12 cellular contexts compared by ENCODE assay signal in the genomic region with DNA sequence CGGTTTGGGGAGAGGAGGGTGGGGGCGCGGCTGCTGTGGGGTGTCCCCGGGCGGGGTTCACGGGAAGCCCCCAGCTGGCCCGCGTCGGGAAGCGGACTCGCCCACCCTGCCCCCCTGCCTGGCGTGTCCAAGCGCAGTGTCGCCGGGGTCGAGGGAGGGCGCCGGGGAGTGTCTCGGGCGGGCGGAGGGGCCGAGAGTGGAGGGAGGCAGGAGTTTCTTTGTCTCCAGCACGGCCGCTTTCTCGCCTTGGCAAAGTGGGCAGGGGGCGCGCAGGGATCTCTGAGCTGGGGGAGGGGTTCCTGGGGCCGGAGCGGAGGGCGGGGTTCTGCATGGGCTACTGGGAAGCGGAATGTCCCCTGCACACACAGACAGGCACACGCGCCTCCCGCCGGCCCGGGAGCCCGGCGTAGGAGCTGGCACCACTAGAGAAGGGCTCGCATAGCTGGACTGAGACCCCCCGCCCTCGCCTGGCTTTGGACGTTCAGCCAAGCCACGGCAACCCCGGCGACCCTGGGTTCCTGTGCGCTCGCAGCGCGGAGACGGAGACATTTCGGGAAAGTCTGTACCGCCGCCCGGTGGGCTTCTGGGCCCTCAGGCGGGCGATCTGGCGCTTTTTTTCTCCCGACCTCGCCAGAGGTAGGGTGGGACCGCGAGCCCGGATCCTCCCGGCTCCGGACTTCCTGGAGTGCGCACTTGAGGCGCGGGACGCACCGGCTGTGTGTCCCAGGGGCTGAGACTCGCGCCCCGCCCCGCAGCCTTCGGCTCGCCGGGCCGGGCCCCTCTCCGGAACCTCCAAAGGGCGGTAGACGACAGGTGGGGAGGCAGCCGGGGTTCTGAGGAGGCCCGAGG. TPM values are rescaled to one million over a fixed set of nuclear protein-coding genes. Genes with fewer than 3 reads are reported as not detected.
DNase-seq lines count a peak whose midpoint lies in the region; ATAC-seq, FAIRE-seq and TF ChIP-seq lines count a peak whose summit lies in the region.
"Had no signal": no experiment of that assay in that cellular context is flagged by ENCODE, and none has a peak within 500 bp of the region (broad histone marks: within the 10 kb centered on the region; RNA-seq: fewer than 3 reads in every experiment).

No MANE protein-coding gene starts in this region.

- H3K4me2 ChIP-seq in A549 (peak overlapping the region; percentile 98), KMS-11 (peak overlapping the region; percentile 87), mesendoderm (ENCODE audit: low read length) (peak overlapping the region; percentile 76)

- 0 out of 2 replicates have a peak, but pooled peaks cover 3% of the 10 kb centered on the region for H4K20me1 ChIP-seq in KMS-11 (ENCODE audit: insufficient read depth)

- no peak overlapping the region for H2BK5ac ChIP-seq in mesendoderm (ENCODE audit: low read length)

- H4K5ac ChIP-seq in mesendoderm (ENCODE audit: low read length): no peak overlapping the region

- H3K9me3 ChIP-seq in A549: no peaks in the 10 kb centered on the region
- no peaks in the 10 kb centered on the region for H3K9me3 ChIP-seq in colonic mucosa

- no peak for TF ChIP-seq CTCF in A549 (IDR thresholded peaks at IDR 0.05)
- no peak for TF ChIP-seq CTCF in KMS-11 (conservative IDR thresholded peaks at IDR 0.05; ENCODE audit: low read depth, low read length)
- TF ChIP-seq CTCF in colonic mucosa (IDR thresholded peaks at IDR 0.05): no peak

- H3K36me3 ChIP-seq in KMS-11 (ENCODE audit: insufficient read depth) (no peaks in the 10 kb centered on the region), colonic mucosa (no peaks in the 10 kb centered on the region), mesendoderm (ENCODE audit: control insufficient read depth, insufficient read depth, low read length) (no peaks in the 10 kb centered on the region)

- peak overlapping the region; percentile 74 for H3K23ac ChIP-seq in mesendoderm (ENCODE audit: low read length)

- intact Hi-C loops in colonic mucosa (cut with DNase I): loop anchor here (10.0 kb wide), 1 partner anchor 320 kb away; no protein-coding TSS in a partner anchor

- no peak for TF ChIP-seq POLR2A in A549 (IDR thresholded peaks at IDR 0.05; ENCODE audit: low read length)

- H3K79me1 ChIP-seq in mesendoderm (ENCODE audit: low read length): peaks cover 2% of the 10 kb centered on the region

- CTCF ChIA-PET in A549 (lab: Yijun Ruan, JAX): interaction anchor here (0.6 to 6.2 kb wide), 5 partner anchors 11 to 730 kb away, joined by 3 to 39 read pairs (median 6); no protein-coding TSS in a partner anchor

- H3K27me3 ChIP-seq in KMS-11 (ENCODE audit: insufficient read depth, low read depth) (no peaks in the 10 kb centered on the region), colonic mucosa (peaks cover 56% of the 10 kb centered on the region), mesendoderm (ENCODE audit: insufficient read depth, low read length, poor library complexity) (peaks cover 2% of the 10 kb centered on the region)

- POLR2A ChIA-PET in A549 (lab: Yijun Ruan, JAX): interaction anchor here (0.9 kb wide), 1 partner anchor 16 kb away, joined by 3 read pairs; no protein-coding TSS in a partner anchor

- H2BK120ac ChIP-seq in mesendoderm (ENCODE audit: low read depth, low read length): peak overlapping the region; percentile 13

- ATAC-seq in A549: peak in 1 of 2 experiments; percentile 21; a peak in 3 of 6 replicates
- ATAC-seq in GM18870 (IDR thresholded peaks at IDR 0.05; ENCODE audit: unreplicated experiment): no peak
- ATAC-seq: stimulated activated effector memory CD8-positive, alpha-beta T cell treated with anti-CD3 and anti-CD28 coated beads, Interleukin-12 subunit alpha, Interleukin-12 subunit beta, amount 100 ng/mL, for 72 hours had no signal

- DNase-seq in A549 (ENCODE audit: low read depth in 1 of 2, low spot score in 1 of 2) (no peak), colonic mucosa (no peak), mesendoderm (peak; percentile 60), putamen (ENCODE audit: low spot score) (no peak)
- DNase-seq in stimulated activated CD4-positive, alpha-beta T cell treated with anti-CD3 and anti-CD28 coated beads, Interleukin-2, amount 100 ng/mL, for 48 hours: no peak
- DNase-seq in stimulated activated CD4-positive, alpha-beta T cell treated with anti-CD3 and anti-CD28 coated beads, Interleukin-2, amount 100 ng/mL, for 24 hours: no peak
- DNase-seq: CD4-positive, CD25-positive, alpha-beta regulatory T cell; foreskin melanocyte had no signal

- peaks cover 9% of the 10 kb centered on the region; the same call in 1 of the 3 replicates for H3K4me1 ChIP-seq in A549
- peaks cover 24% of the 10 kb centered on the region for H3K4me1 ChIP-seq in KMS-11 (ENCODE audit: low read depth, poor library complexity, severe bottlenecking)
- H3K4me1 ChIP-seq in colonic mucosa: no peaks in the 10 kb centered on the region
- H3K4me1 ChIP-seq in mesendoderm (ENCODE audit: control insufficient read depth, low read depth, low read length): no peaks in the 10 kb centered on the region

- 30% methylated on average over 14 of the region's 82 CpGs for WGBS in A549 (ENCODE audit: missing lambda C conversion rate)
- WGBS in mesendoderm (ENCODE audit: extremely low coverage, insufficient coverage, low lambda C conversion rate): no CpG with 5 or more reads among the region's 82 CpGs

- TF ChIP-seq EP300 in A549 (IDR thresholded peaks at IDR 0.05): no peak

- peaks cover 57% of the 10 kb centered on the region for H3K79me2 ChIP-seq in KMS-11 (ENCODE audit: insufficient read depth, low read depth)
- H3K79me2 ChIP-seq in mesendoderm (ENCODE audit: control insufficient read depth, insufficient read depth, low read length): no peaks in the 10 kb centered on the region

- peak overlapping the region; percentile 70 for H3K18ac ChIP-seq in mesendoderm (ENCODE audit: low read length)

- peak overlapping the region; percentile 86 for H3K56ac ChIP-seq in mesendoderm (ENCODE audit: low read length)

- peak overlapping the region; percentile 43 for H3K4me3 ChIP-seq in A549
- no peak overlapping the region for H3K4me3 ChIP-seq in KMS-11 (IDR thresholded peaks at IDR 0.05; ENCODE audit: insufficient read depth, low read depth, low read length)
- peak overlapping the region; percentile 20 for H3K4me3 ChIP-seq in colonic mucosa
- H3K4me3 ChIP-seq in mesendoderm (ENCODE audit: low read length): peak overlapping the region; percentile 63

- H3K9ac ChIP-seq in KMS-11: peak overlapping the region; percentile 89
- H3K9ac ChIP-seq in colonic mucosa (ENCODE audit: low read depth in 2 of 2, low read length in 2 of 2): no peak overlapping the region
- peak overlapping the region; percentile 76 for H3K9ac ChIP-seq in mesendoderm (ENCODE audit: low read length)

- H2BK15ac ChIP-seq in mesendoderm (replicated peaks; ENCODE audit: low read depth): no peak overlapping the region

- H2AK5ac ChIP-seq in mesendoderm (ENCODE audit: low read length): no peak overlapping the region

- FAIRE-seq in A549 (lab: Jason Lieb, UNC): no peak
- FAIRE-seq: GM18507 had no signal

- H2AFZ ChIP-seq in KMS-11 (ENCODE audit: low read depth): peak overlapping the region; percentile 47

- no peak for TF ChIP-seq RAD21 in A549 (conservative IDR thresholded peaks at IDR 0.05 in 1 of 2, IDR thresholded peaks at IDR 0.05 in 1 of 2)

- peak overlapping the region; percentile 11 for H3K4ac ChIP-seq in mesendoderm (ENCODE audit: low read depth, low read length)

- no peak overlapping the region for H4K8ac ChIP-seq in mesendoderm (ENCODE audit: low read depth, low read length)

- H3K27ac ChIP-seq in A549 (peak overlapping the region in 1 of 2 experiments; percentile 38; a peak in 1 of 6 replicates), KMS-11 (peak overlapping the region; percentile 93), colonic mucosa (no peak overlapping the region), mesendoderm (ENCODE audit: low read depth, low read length) (peak overlapping the region; percentile 57)

TF ChIP-seq in A549, 52 proteins besides CTCF, POLR2A, EP300 and RAD21:
- TF ChIP-seq RCOR1 (IDR thresholded peaks at IDR 0.05; ENCODE audit: low read depth, low read length) (no peak), CHD4 (IDR thresholded peaks at IDR 0.05; ENCODE audit: borderline replicate concordance) (no peak), NFE2L2 (conservative IDR thresholded peaks at IDR 0.05; ENCODE audit: low read length) (no peak), CBX2 (IDR thresholded peaks at IDR 0.05; ENCODE audit: borderline replicate concordance, low read depth) (no peak), POLR2AphosphoS2 (conservative IDR thresholded peaks at IDR 0.05; ENCODE audit: low read length) (no peak), FOSB (CRISPR knock-in tag; IDR thresholded peaks at IDR 0.05) (no peak), MAZ (IDR thresholded peaks at IDR 0.05; ENCODE audit: borderline replicate concordance, low read depth, low read length) (no peak), MYC (IDR thresholded peaks at IDR 0.05; ENCODE audit: borderline replicate concordance, low read length) (no peak)
- TF ChIP-seq, protein P1, sequence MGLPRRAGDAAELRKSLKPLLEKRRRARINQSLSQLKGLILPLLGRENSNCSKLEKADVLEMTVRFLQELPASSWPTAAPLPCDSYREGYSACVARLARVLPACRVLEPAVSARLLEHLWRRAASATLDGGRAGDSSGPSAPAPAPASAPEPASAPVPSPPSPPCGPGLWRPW (IDR thresholded peaks at IDR 0.05): no peak

RNA-seq across cellular contexts. Expression of a gene that starts 0.9 kb away (rescaled TPM):
- 0.22 and 0.32 TPM in 2 replicates for polyA plus RNA-seq in A549 (2011; rRNA removed)
- 0.44 and 0.53 TPM in 2 replicates for polyA plus RNA-seq in A549 (2012; cell fraction: cytosol; rRNA removed)
- 0.18 and 0.28 TPM in 2 replicates for polyA plus RNA-seq in A549 (2012; cell fraction: nucleus; rRNA removed)
- polyA plus RNA-seq in A549 (2017; fragmentation: RNase III; extraction: RNeasy Plus Mini Kit Qiagen cat#74134 plus additional on column Dnase treatment): 0.41 to 1.0 TPM (median 0.62 TPM) in 3 replicates
- polyA minus RNA-seq in A549 (2011; rRNA and poly(A)+ RNA removed): 0.24 TPM in 1 of 2 replicates, not detected in the other
- total RNA-seq in colonic mucosa: under 1 TPM; 0.25 to 0.42 TPM
- 4.9 TPM for polyA plus RNA-seq in mesendoderm (2013, experiment 1 of 2)
- 4.6 TPM for polyA plus RNA-seq in mesendoderm (2013, experiment 2 of 2)
- total RNA-seq: CD4-positive, CD25-positive, alpha-beta regulatory T cell had no signal
- polyA plus RNA-seq: CD4-positive, CD25-positive, alpha-beta regulatory T cell had no signal

Comparison
In these comparisons a context has a peak if more than half of its experiments do, and no peak if none do; other contexts are left out.
1. H3K9ac ChIP-seq: peak in KMS-11 (single experiment) and mesendoderm (single experiment); none in colonic mucosa (0 of 2).
2. Peak in every context shown above with its lines, with median percentiles within 50 percentile points of each other: H3K4me2 ChIP-seq.